Comparison of ENCODE assay signal across 8 cellular contexts in the genomic region with DNA sequence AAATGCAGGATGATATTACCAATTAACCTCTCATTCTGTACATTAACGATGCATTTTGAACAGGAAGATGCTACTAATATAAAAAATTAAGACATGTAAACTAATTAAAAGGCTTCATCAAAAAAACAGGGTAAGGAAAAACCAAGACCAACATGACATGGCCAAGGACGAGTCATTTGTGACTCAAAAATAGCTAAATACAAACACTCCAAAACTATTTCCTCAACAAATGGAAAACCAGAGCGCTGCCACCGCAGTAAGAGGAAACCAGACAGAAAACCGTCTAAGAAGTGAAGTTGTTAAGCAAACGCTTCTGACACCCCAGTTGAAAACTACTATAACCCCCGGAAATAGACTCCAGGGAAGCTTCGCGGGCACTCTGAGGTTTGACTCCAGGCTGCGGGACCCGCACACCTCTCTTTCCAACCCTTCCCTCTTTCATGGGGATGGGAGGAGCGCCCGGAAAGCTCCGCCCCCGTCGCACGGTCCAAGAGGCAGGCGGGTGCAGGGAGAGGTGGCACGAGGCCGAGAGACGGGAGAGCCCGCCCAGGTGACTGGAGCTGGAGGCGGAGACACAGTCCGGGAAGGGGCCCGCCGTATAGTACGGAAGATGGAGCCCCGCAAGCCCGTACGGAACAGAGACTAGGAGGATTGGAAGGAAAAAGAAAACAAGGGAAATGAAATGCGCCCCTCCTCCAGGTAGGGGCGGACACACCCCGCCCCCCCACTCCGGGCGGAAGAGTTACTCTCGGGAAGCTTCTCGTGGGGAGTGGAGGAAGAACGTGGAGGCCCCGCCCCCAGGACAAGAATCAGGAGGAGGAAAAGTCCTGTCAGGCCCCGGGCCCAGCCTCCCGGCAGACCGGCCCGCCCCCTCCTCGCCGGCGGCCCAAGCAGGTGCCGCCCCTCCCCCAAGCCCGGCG. TPM values are rescaled to one million over a fixed set of nuclear protein-coding genes. Genes with fewer than 3 reads are reported as not detected.
DNase-seq lines count a peak whose midpoint lies in the region; TF ChIP-seq lines count a peak whose summit lies in the region.

No MANE protein-coding gene starts in this region.

- H3K4me1 Mint-ChIP-seq in neural progenitor cell: peaks cover 4% of the 10 kb centered on the region

- no peaks in the 10 kb centered on the region for H3K9me3 Mint-ChIP-seq in neural progenitor cell

- peaks cover 2% of the 10 kb centered on the region for H3K36me3 Mint-ChIP-seq in neural progenitor cell

- peak overlapping the region; percentile 83 for H3K4me3 ChIP-seq in HAP-1
- H3K4me3 ChIP-seq in MG63: peak overlapping the region; percentile 76
- peak overlapping the region; percentile 83 for H3K4me3 ChIP-seq in neural progenitor cell
- peak overlapping the region; percentile 84 to 88 for H3K4me3 ChIP-seq in stomach smooth muscle (ENCODE audit: low read length in 2 of 2)

- no peaks in the 10 kb centered on the region for H3K27me3 ChIP-seq in HAP-1 (ENCODE audit: low read depth)
- no peaks in the 10 kb centered on the region for H3K27me3 ChIP-seq in MG63
- H3K27me3 ChIP-seq in neural progenitor cell: no peaks in the 10 kb centered on the region
- no peaks in the 10 kb centered on the region for H3K27me3 ChIP-seq in stomach smooth muscle (ENCODE audit: control insufficient read depth in 1 of 2, insufficient read depth in 2 of 2, low read length in 2 of 2)

- H4K20me1 ChIP-seq in neural progenitor cell (ENCODE audit: low read depth): peaks cover 34% of the 10 kb centered on the region

- peaks cover 18% of the 10 kb centered on the region for H3F3A ChIP-seq in neural progenitor cell (ENCODE audit: low read depth)

- H3K9ac ChIP-seq in neural progenitor cell: peak overlapping the region; percentile 77
- H3K9ac ChIP-seq in stomach smooth muscle (ENCODE audit: low read length in 2 of 2): peak overlapping the region; percentile 81 to 95

- in situ Hi-C loops in HAP-1 (cut with MboI; ENCODE audit: low sequenced_read_pairs): no loop called here

- peaks cover 4% of the 10 kb centered on the region for H3K27me3 Mint-ChIP-seq in neural progenitor cell (ENCODE audit: insufficient read depth, low read depth)

- peak overlapping the region; percentile 93 for H3K4me3 Mint-ChIP-seq in neural progenitor cell

- peaks cover 50% of the 10 kb centered on the region for H3K79me2 ChIP-seq in neural progenitor cell (ENCODE audit: low read depth)

- H3K27ac ChIP-seq in neural progenitor cell: peak overlapping the region; percentile 94
- H3K27ac ChIP-seq in stomach smooth muscle (ENCODE audit: low read length): peak overlapping the region; percentile 95

- no peak for TF ChIP-seq CTCF in neural progenitor cell (IDR thresholded peaks at IDR 0.05)

- H3K9me3 ChIP-seq in HAP-1: no peaks in the 10 kb centered on the region
- no peaks in the 10 kb centered on the region for H3K9me3 ChIP-seq in MG63
- no peaks in the 10 kb centered on the region for H3K9me3 ChIP-seq in neural progenitor cell (ENCODE audit: low read depth)
- no peaks in the 10 kb centered on the region for H3K9me3 ChIP-seq in stomach smooth muscle (ENCODE audit: control insufficient read depth in 2 of 2, low read length in 2 of 2)

- DNase-seq in ELR (ENCODE audit: low read depth) (peak; percentile 94), HAP-1 (ENCODE audit: low spot score in 2 of 2) (peak; percentile 94 to 97), MG63 (peak; percentile 89), SIG-M5 treated with dmso at 0.1 percent for 504 hours (lab: John Stamatoyannopoulos, UW; ENCODE audit: unreplicated experiment) (peak; percentile 98), foreskin melanocyte (peak; percentile 88), neural progenitor cell (ENCODE audit: low spot score) (peak; percentile 97)
- peak; percentile 63 to 69 (median 66) for DNase-seq in activated naive CD4-positive, alpha-beta T cell (lab: John Stamatoyannopoulos, UW)

- H3K4me2 ChIP-seq in neural progenitor cell: peak overlapping the region; percentile 91

- peak overlapping the region; percentile 79 for H3K27ac Mint-ChIP-seq in neural progenitor cell

- peaks cover 10% of the 10 kb centered on the region for H3K36me3 ChIP-seq in HAP-1 (replicated peaks)
- peaks cover 10% of the 10 kb centered on the region; the same call in 1 of the 2 replicates for H3K36me3 ChIP-seq in MG63
- H3K36me3 ChIP-seq in neural progenitor cell: no peaks in the 10 kb centered on the region
- H3K36me3 ChIP-seq in stomach smooth muscle (ENCODE audit: control insufficient read depth in 2 of 2, insufficient read depth in 2 of 2, low read length in 2 of 2): peaks cover 0 to 3% of the 10 kb centered on the region in 2 donors

- peak overlapping the region; percentile 86 for H2AFZ ChIP-seq in neural progenitor cell (replicated peaks)

- H3K4me1 ChIP-seq in HAP-1: no peaks in the 10 kb centered on the region; the same call in 1 of the 2 replicates
- H3K4me1 ChIP-seq in neural progenitor cell: peaks cover 6% of the 10 kb centered on the region
- H3K4me1 ChIP-seq in stomach smooth muscle (ENCODE audit: control insufficient read depth, insufficient read depth, low read length): peaks cover 18% of the 10 kb centered on the region

RNA-seq across cellular contexts. Expression of a gene that starts 0.7 kb away (rescaled TPM):
- total RNA-seq in MG63 (2014; rRNA removed; shearing (Covaris generic); ENCODE audit: low replicate concordance): 7.3 and 11.0 TPM in 2 replicates
- 20.2 and 22.0 TPM in 2 replicates for total RNA-seq in neural progenitor cell (ENCODE audit: low replicate concordance)

RNA-seq across cellular contexts. Expression of a gene that starts 39.4 kb away (rescaled TPM):
- total RNA-seq in MG63 (2014; rRNA removed; shearing (Covaris generic); ENCODE audit: low replicate concordance): 5.3 and 5.9 TPM in 2 replicates
- total RNA-seq in neural progenitor cell (ENCODE audit: low replicate concordance): 30.5 and 31.7 TPM in 2 replicates

Comparison
In these comparisons a context has a peak if more than half of its experiments do, and no peak if none do; other contexts are left out.
1. Peak in every context shown above with its lines: DNase-seq, H3K4me3 ChIP-seq and H3K27ac ChIP-seq.